23 cellular contexts compared by ENCODE assay signal in genomic region chr4:13616597-13616996, GRCh38. TPM values are rescaled to one million over a fixed set of nuclear protein-coding genes. Genes with fewer than 3 reads are reported as not detected.
DNase-seq lines count a peak whose midpoint lies in the region; ATAC-seq, FAIRE-seq and TF ChIP-seq lines count a peak whose summit lies in the region.
"Had no signal": no experiment of that assay in that cellular context is flagged by ENCODE, and none has a peak within 500 bp of the region (broad histone marks: within the 10 kb centered on the region; RNA-seq: fewer than 3 reads in every experiment).

No MANE protein-coding gene starts in this region.

- H3K36me3 Mint-ChIP-seq in memory B cell = peaks cover 32% of the 10 kb centered on the region

- peaks cover 67 to 97% (median 85%) of the 10 kb centered on the region in 11 experiments for H3K36me3 ChIP-seq in BLaER1 treated with 17β-estradiol and CSF1 and Interleukin-3, amounts not matched to agents 10 nM and 100 nM
- peaks cover 23% of the 10 kb centered on the region for H3K36me3 ChIP-seq in SU-DHL-6 (ENCODE audit: low read length)

- H3K27me3 ChIP-seq in BLaER1 treated with 17β-estradiol and CSF1 and Interleukin-3, amounts not matched to agents 10 nM and 100 nM = no peaks in the 10 kb centered on the region
- H3K27me3 ChIP-seq in SU-DHL-6 (ENCODE audit: low read length) = no peaks in the 10 kb centered on the region
- H3K27me3 ChIP-seq: BLaER1 had no signal

- WGBS in A549 (ENCODE audit: missing lambda C conversion rate) = 95% methylated on average over 4 of the region's 4 CpGs

- no peak for FAIRE-seq in A549 (lab: Jason Lieb, UNC)
- FAIRE-seq: D721Med, GM12878, GM19239 had no signal

- peaks cover 40% of the 10 kb centered on the region for H3K4me1 Mint-ChIP-seq in memory B cell

- DNase-seq in A549 (ENCODE audit: low read depth in 1 of 2, low spot score in 1 of 2) (no peak), memory B cell (ENCODE audit: low spot score in 2 of 2) (no peak), Kasumi-1 (lab: John Stamatoyannopoulos, UW) (no peak), NCI-H69 (lab: John Stamatoyannopoulos, UW) (no peak)
- DNase-seq in activated CD4-positive, alpha-beta T cell treated with anti-CD3 and anti-CD28 coated beads, Interleukin-2, amount 50 U/mL, for 48 hours = no peak
- DNase-seq: 8988T; CD4-positive, alpha-beta T cell; CD8-positive, alpha-beta memory T cell; DMS 273 treated with DMSO at 0.1 percent for 48 hours; DMS79; EL; GDM1; GM23248; H9 had no signal

- H3K4me2 ChIP-seq in A549 (no peak overlapping the region), SU-DHL-6 (ENCODE audit: low read depth, low read length, poor library complexity, severe bottlenecking) (no peak overlapping the region)
- peak overlapping the region in 5 of 11 experiments; percentile 4 to 80 (median 65); a peak in 9 of 22 replicates for H3K4me2 ChIP-seq in BLaER1 treated with 17β-estradiol and CSF1 and Interleukin-3, amounts not matched to agents 10 nM and 100 nM
- H3K4me2 ChIP-seq: BLaER1 had no signal

- H3K4me1 ChIP-seq in A549 = peaks cover 6% of the 10 kb centered on the region; the same call in 2 of the 3 replicates
- peaks cover 14 to 61% (median 41%) of the 10 kb centered on the region in 10 experiments for H3K4me1 ChIP-seq in BLaER1 treated with 17β-estradiol and CSF1 and Interleukin-3, amounts not matched to agents 10 nM and 100 nM

- CTCF ChIA-PET in A549 (lab: Yijun Ruan, JAX) = interaction anchor here (0.6 kb wide), 1 partner anchor 1294 kb away, joined by 3 read pairs; no protein-coding TSS in a partner anchor

- H3K4me3 Mint-ChIP-seq in memory B cell = no peak overlapping the region
- H3K4me3 Mint-ChIP-seq: CD14-positive monocyte; CD4-positive, alpha-beta T cell; CD8-positive, alpha-beta memory T cell; H9 had no signal

- no peak overlapping the region for H3K9ac ChIP-seq in BLaER1 treated with 17β-estradiol and CSF1 and Interleukin-3, amounts not matched to agents 10 nM and 100 nM
- no peak overlapping the region for H3K9ac ChIP-seq in SU-DHL-6 (ENCODE audit: low read length)
- H3K9ac ChIP-seq: BLaER1, GM23248 had no signal

- peaks cover 15% of the 10 kb centered on the region for H3F3A ChIP-seq in SU-DHL-6 (ENCODE audit: insufficient read depth)

- H3K4me3 ChIP-seq in A549 (no peak overlapping the region), SU-DHL-6 (ENCODE audit: insufficient read depth, low read length, poor library complexity, severe bottlenecking) (no peak overlapping the region)
- H3K4me3 ChIP-seq in BLaER1 treated with 17β-estradiol and CSF1 and Interleukin-3, amounts not matched to agents 10 nM and 100 nM = no peak overlapping the region
- H3K4me3 ChIP-seq: BLaER1, GM12878, GM23248 had no signal

- no peak for ATAC-seq in A549
- no peak for ATAC-seq in memory B cell (ENCODE audit: low read depth)
- no peak for ATAC-seq in HG03439 (IDR thresholded peaks at IDR 0.05; ENCODE audit: unreplicated experiment)
- ATAC-seq: GM12878, HCT116 had no signal

- H3K9me3 Mint-ChIP-seq in memory B cell = no peaks in the 10 kb centered on the region
- H3K9me3 Mint-ChIP-seq: CD4-positive, alpha-beta T cell; CD8-positive, alpha-beta memory T cell; H9 had no signal

- no peak for TF ChIP-seq EP300 in A549 (IDR thresholded peaks at IDR 0.05)

- POLR2A ChIA-PET in A549 (lab: Yijun Ruan, JAX) = no interaction called here

- TF ChIP-seq RAD21 in A549 (conservative IDR thresholded peaks at IDR 0.05 in 1 of 2, IDR thresholded peaks at IDR 0.05 in 1 of 2) = no peak

- H3K27ac ChIP-seq in A549 (no peak overlapping the region), SU-DHL-6 (ENCODE audit: low read depth, low read length) (peak overlapping the region; percentile 74; the same call in 1 of the 2 replicates)
- H3K27ac ChIP-seq in BLaER1 treated with 17β-estradiol and CSF1 and Interleukin-3, amounts not matched to agents 10 nM and 100 nM = peak overlapping the region in 9 of 11 experiments; percentile 60 to 87 (median 79); a peak in 14 of 22 replicates
- H3K27ac ChIP-seq: BLaER1, GM23248 had no signal

- no peaks in the 10 kb centered on the region for H3K9me2 ChIP-seq in SU-DHL-6 (replicated peaks; ENCODE audit: insufficient read depth, low read length)

- H4K20me1 ChIP-seq in BLaER1 treated with 17β-estradiol and CSF1 and Interleukin-3, amounts not matched to agents 10 nM and 100 nM = peaks cover 10 to 39% (median 16%) of the 10 kb centered on the region in 11 experiments; a peak in 14 of 22 replicates
- no peaks in the 10 kb centered on the region for H4K20me1 ChIP-seq in SU-DHL-6 (ENCODE audit: low read depth, low read length)

- TF ChIP-seq POLR2A in A549 (IDR thresholded peaks at IDR 0.05; ENCODE audit: low read length) = no peak

- no peak overlapping the region for H2AFZ ChIP-seq in SU-DHL-6 (ENCODE audit: low read depth, low read length, severe bottlenecking)
- H2AFZ ChIP-seq: GM23248 had no signal

- no peaks in the 10 kb centered on the region for H3K27me3 Mint-ChIP-seq in memory B cell
- H3K27me3 Mint-ChIP-seq: CD4-positive, alpha-beta T cell; CD8-positive, alpha-beta memory T cell had no signal

- peaks cover 25% of the 10 kb centered on the region for H3K79me2 ChIP-seq in SU-DHL-6 (ENCODE audit: insufficient read depth, low read length)

- TF ChIP-seq CTCF in A549 (IDR thresholded peaks at IDR 0.05) (no peak), SU-DHL-6 (IDR thresholded peaks at IDR 0.05; ENCODE audit: insufficient read depth, low read length, poor library complexity, severe bottlenecking) (no peak)

- H3K9me3 ChIP-seq in A549 (no peaks in the 10 kb centered on the region), SU-DHL-6 (ENCODE audit: insufficient read depth, low read length) (no peaks in the 10 kb centered on the region)
- no peaks in the 10 kb centered on the region for H3K9me3 ChIP-seq in BLaER1 treated with 17β-estradiol and CSF1 and Interleukin-3, amounts not matched to agents 10 nM and 100 nM (replicated peaks in 1 of 11)
- H3K9me3 ChIP-seq: BLaER1 had no signal

- peak overlapping the region; percentile 53 for H3K27ac Mint-ChIP-seq in memory B cell
- H3K27ac Mint-ChIP-seq: CD4-positive, alpha-beta T cell; H9 had no signal

TF ChIP-seq in A549, 52 proteins besides CTCF, POLR2A, EP300 and RAD21:
- peak; percentile 72 for TF ChIP-seq MAFK (IDR thresholded peaks at IDR 0.05; ENCODE audit: partially characterized antibody)
- TF ChIP-seq, protein P1, sequence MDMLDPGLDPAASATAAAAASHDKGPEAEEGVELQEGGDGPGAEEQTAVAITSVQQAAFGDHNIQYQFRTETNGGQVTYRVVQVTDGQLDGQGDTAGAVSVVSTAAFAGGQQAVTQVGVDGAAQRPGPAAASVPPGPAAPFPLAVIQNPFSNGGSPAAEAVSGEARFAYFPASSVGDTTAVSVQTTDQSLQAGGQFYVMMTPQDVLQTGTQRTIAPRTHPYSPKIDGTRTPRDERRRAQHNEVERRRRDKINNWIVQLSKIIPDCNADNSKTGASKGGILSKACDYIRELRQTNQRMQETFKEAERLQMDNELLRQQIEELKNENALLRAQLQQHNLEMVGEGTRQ (IDR thresholded peaks at IDR 0.05) = no peak

RNA-seq across cellular contexts. Expression of gene BOD1L1, which starts 10.9 kb away (rescaled TPM):
- polyA plus RNA-seq in A549 (2011; rRNA removed) (23.7 and 27.7 TPM in 2 replicates), A549 (2017; fragmentation: RNase III; extraction: RNeasy Plus Mini Kit Qiagen cat#74134 plus additional on column Dnase treatment) (16.3 to 16.9 TPM (median 16.4 TPM) in 3 replicates)
- polyA plus RNA-seq in A549 (2012; cell fraction: cytosol; rRNA removed) = 4.3 and 4.5 TPM in 2 replicates
- 6.0 and 8.4 TPM in 2 replicates for polyA plus RNA-seq in A549 (2012; cell fraction: nucleus; rRNA removed)
- polyA minus RNA-seq in A549 (2011; rRNA and poly(A)+ RNA removed) = 24.9 and 25.2 TPM in 2 replicates

Comparison
In these comparisons a context has a peak if more than half of its experiments do, and no peak if none do; other contexts are left out.
1. H3K27ac ChIP-seq: peak in BLaER1 treated with 17β-estradiol and CSF1 and Interleukin-3, amounts not matched to agents 10 nM and 100 nM (9 of 11) and SU-DHL-6 (single experiment); none in A549 (0 of 2).